Comparison of ENCODE assay signal across 8 cellular contexts in genomic region chr13:48231948-48232347, GRCh38. TPM values are rescaled to one million over a fixed set of nuclear protein-coding genes. Genes with fewer than 3 reads are reported as not detected.
DNase-seq lines count a peak whose midpoint lies in the region; ATAC-seq and TF ChIP-seq lines count a peak whose summit lies in the region.

No MANE protein-coding gene starts in this region.

- no peak for TF ChIP-seq POLR2A in testis (IDR thresholded peaks at IDR 0.05)

- peak overlapping the region; percentile 93 for H3K4me3 ChIP-seq in lower lobe of right lung
- peak overlapping the region; percentile 98 to 100 for H3K4me3 ChIP-seq in testis
- no peak overlapping the region for H3K4me3 ChIP-seq in A673 (ENCODE audit: low read depth, low read length, poor library complexity, severe bottlenecking)
- no peak overlapping the region for H3K4me3 ChIP-seq in SK-N-SH (ENCODE audit: low read depth in 2 of 2, low read length in 1 of 2)

- intact Hi-C loops in activated CD4-positive, alpha-beta T cell treated with anti-CD3 and anti-CD28 coated beads, Interleukin-2, amount 10 ng/mL, durations not matched to agents 24 days and 14 days (cut with micrococcal nuclease), result loop anchor here (5.0 to 10.0 kb wide), 2 partner anchors 195 to 273 kb away; partner anchors contain the start of gene NUDT15
- intact Hi-C loops in lower lobe of right lung (cut with DNase I) (no loop called here), testis (cut with DNase I; ENCODE audit: low total_unique reads) (no loop called here), A673 (cut with micrococcal nuclease; ENCODE audit: unreplicated experiment) (loop anchor here (10.0 kb wide), 1 partner anchor 343 kb away; no protein-coding TSS in a partner anchor)

- ATAC-seq in activated naive CD8-positive, alpha-beta T cell treated with anti-CD3 and anti-CD28 coated beads, Interleukin-2, amount 50 U/mL, for 24 hours, result no peak
- ATAC-seq in lower lobe of right lung, result no peak
- no peak for ATAC-seq in GM18858 (IDR thresholded peaks at IDR 0.05; ENCODE audit: unreplicated experiment)

- H3K27me3 Mint-ChIP-seq in activated CD4-positive, alpha-beta T cell treated with anti-CD3 and anti-CD28 coated beads, Interleukin-2, amount 10 ng/mL, durations not matched to agents 24 days and 14 days, result peaks cover 35% of the 10 kb centered on the region
- no peaks in the 10 kb centered on the region for H3K27me3 Mint-ChIP-seq in activated naive CD8-positive, alpha-beta T cell treated with anti-CD3 and anti-CD28 coated beads, Interleukin-2, amount 50 U/mL, for 24 hours

- no peak overlapping the region for H3K9ac ChIP-seq in SK-N-SH

- TF ChIP-seq EP300 in SK-N-SH (IDR thresholded peaks at IDR 0.05; ENCODE audit: borderline replicate concordance in 1 of 2, low read depth in 1 of 2, low read length in 1 of 2), result no peak

- H2AFZ ChIP-seq in SK-N-SH (ENCODE audit: low read depth), result no peak overlapping the region

- H3F3A ChIP-seq in SK-N-SH (replicated peaks; ENCODE audit: insufficient read depth), result peaks cover 17% of the 10 kb centered on the region

- POLR2A ChIA-PET in A673 (lab: Charles Lee; ENCODE audit: low non-redundant PET) (no interaction called here), SK-N-SH (lab: Yijun Ruan, JAX) (no interaction called here)

- H3K27ac Mint-ChIP-seq in activated CD4-positive, alpha-beta T cell treated with anti-CD3 and anti-CD28 coated beads, Interleukin-2, amount 10 ng/mL, durations not matched to agents 24 days and 14 days, result no peak overlapping the region
- peak overlapping the region; percentile 92 for H3K27ac Mint-ChIP-seq in activated naive CD8-positive, alpha-beta T cell treated with anti-CD3 and anti-CD28 coated beads, Interleukin-2, amount 50 U/mL, for 24 hours

- H3K27ac ChIP-seq in lower lobe of right lung (peak overlapping the region; percentile 100), testis (peak overlapping the region; percentile 100), A673 (ENCODE audit: low read depth, low read length, poor library complexity, severe bottlenecking) (no peak overlapping the region), SK-N-SH (ENCODE audit: low read depth in 2 of 2, low read length in 1 of 2) (no peak overlapping the region)

- TF ChIP-seq RAD21 in SK-N-SH (IDR thresholded peaks at IDR 0.05; ENCODE audit: low read length), result no peak

- H3K4me1 ChIP-seq in lower lobe of right lung (peaks cover 26% of the 10 kb centered on the region), testis (peaks cover 23% of the 10 kb centered on the region), A673 (ENCODE audit: insufficient read depth, low read length, poor library complexity, severe bottlenecking) (peaks cover 18% of the 10 kb centered on the region), SK-N-SH (ENCODE audit: control insufficient read depth in 1 of 2, insufficient read depth in 2 of 2, low read depth in 1 of 2, low read length in 1 of 2) (peaks cover 4 to 16% of the 10 kb centered on the region in 2 experiments; a peak in 3 of 4 replicates)

- H3K79me2 ChIP-seq in SK-N-SH (ENCODE audit: insufficient read depth), result peaks cover 39% of the 10 kb centered on the region

- TF ChIP-seq CTCF in lower lobe of right lung (IDR thresholded peaks at IDR 0.05) (no peak), testis (IDR thresholded peaks at IDR 0.05) (no peak), A673 (conservative IDR thresholded peaks at IDR 0.05; ENCODE audit: low read depth, low read length) (no peak), SK-N-SH (IDR thresholded peaks at IDR 0.05) (no peak)

- peaks cover 18% of the 10 kb centered on the region for H3K36me3 Mint-ChIP-seq in activated CD4-positive, alpha-beta T cell treated with anti-CD3 and anti-CD28 coated beads, Interleukin-2, amount 10 ng/mL, durations not matched to agents 24 days and 14 days (ENCODE audit: low read depth)
- H3K36me3 Mint-ChIP-seq in activated naive CD8-positive, alpha-beta T cell treated with anti-CD3 and anti-CD28 coated beads, Interleukin-2, amount 50 U/mL, for 24 hours (ENCODE audit: low read depth), result no peaks in the 10 kb centered on the region

- no peaks in the 10 kb centered on the region for H3K9me3 Mint-ChIP-seq in activated CD4-positive, alpha-beta T cell treated with anti-CD3 and anti-CD28 coated beads, Interleukin-2, amount 10 ng/mL, durations not matched to agents 24 days and 14 days
- H3K9me3 Mint-ChIP-seq in activated naive CD8-positive, alpha-beta T cell treated with anti-CD3 and anti-CD28 coated beads, Interleukin-2, amount 50 U/mL, for 24 hours, result no peaks in the 10 kb centered on the region

- peak overlapping the region; percentile 91 for H3K4me3 Mint-ChIP-seq in activated CD4-positive, alpha-beta T cell treated with anti-CD3 and anti-CD28 coated beads, Interleukin-2, amount 10 ng/mL, durations not matched to agents 24 days and 14 days
- H3K4me3 Mint-ChIP-seq in activated naive CD8-positive, alpha-beta T cell treated with anti-CD3 and anti-CD28 coated beads, Interleukin-2, amount 50 U/mL, for 24 hours, result peak overlapping the region; percentile 89

- H3K4me2 ChIP-seq in SK-N-SH, result no peak overlapping the region

- no peaks in the 10 kb centered on the region for H3K9me2 ChIP-seq in SK-N-SH

- H3K9me3 ChIP-seq in lower lobe of right lung (no peaks in the 10 kb centered on the region), testis (no peaks in the 10 kb centered on the region), A673 (ENCODE audit: low read depth, low read length, poor library complexity, severe bottlenecking) (no peaks in the 10 kb centered on the region), SK-N-SH (no peaks in the 10 kb centered on the region)

- H3K27me3 ChIP-seq in lower lobe of right lung (ENCODE audit: low read depth) (no peaks in the 10 kb centered on the region), testis (no peaks in the 10 kb centered on the region), A673 (replicated peaks; ENCODE audit: insufficient read depth, low read depth, low read length, poor library complexity) (no peaks in the 10 kb centered on the region), SK-N-SH (ENCODE audit: insufficient read depth) (no peaks in the 10 kb centered on the region)

- DNase-seq in activated CD4-positive, alpha-beta T cell treated with anti-CD3 and anti-CD28 coated beads, Interleukin-2, amount 10 ng/mL, durations not matched to agents 24 days and 14 days, result peak; percentile 52
- no peak for DNase-seq in activated CD4-positive, alpha-beta T cell treated with anti-CD3 and anti-CD28 coated beads for 4 hours
- DNase-seq in activated naive CD8-positive, alpha-beta T cell treated with anti-CD3 and anti-CD28 coated beads, Interleukin-2, amount 50 U/mL, for 24 hours, result no peak
- DNase-seq in lower lobe of right lung (no peak), testis (no peak), A673 (ENCODE audit: low spot score) (no peak), SK-N-SH (no peak)

- H3K4me1 Mint-ChIP-seq in activated CD4-positive, alpha-beta T cell treated with anti-CD3 and anti-CD28 coated beads, Interleukin-2, amount 10 ng/mL, durations not matched to agents 24 days and 14 days, result peaks cover 30% of the 10 kb centered on the region
- H3K4me1 Mint-ChIP-seq in activated naive CD8-positive, alpha-beta T cell treated with anti-CD3 and anti-CD28 coated beads, Interleukin-2, amount 50 U/mL, for 24 hours, result peaks cover 63% of the 10 kb centered on the region

- no peaks in the 10 kb centered on the region for H3K36me3 ChIP-seq in lower lobe of right lung
- no peaks in the 10 kb centered on the region for H3K36me3 ChIP-seq in testis (ENCODE audit: low read depth, missing control alignments)
- no peaks in the 10 kb centered on the region for H3K36me3 ChIP-seq in A673 (ENCODE audit: insufficient read depth, low read length, poor library complexity, severe bottlenecking)
- no peaks in the 10 kb centered on the region for H3K36me3 ChIP-seq in SK-N-SH (replicated peaks in 1 of 2; ENCODE audit: control insufficient read depth in 1 of 2, insufficient read depth in 2 of 2, low read length in 1 of 2)

- BruUV-seq in A673 (replicated peaks; lab: Mats Ljungman, UMichigan), result no TSS peak

- CTCF ChIA-PET in A673 (lab: Charles Lee), result no interaction called here
- CTCF ChIA-PET in SK-N-SH (lab: Yijun Ruan, JAX), result interaction anchor here (1.1 kb wide), 1 partner anchor 137 kb away, joined by 3 read pairs; the partner anchor contains the start of gene MED4

- peaks cover 13% of the 10 kb centered on the region; the same call in 1 of the 2 replicates for H4K20me1 ChIP-seq in SK-N-SH (ENCODE audit: insufficient read depth)

TF ChIP-seq in SK-N-SH, 30 proteins besides CTCF, POLR2A, EP300 and RAD21 (continues in another document):
- no peak for TF ChIP-seq USF2 (IDR thresholded peaks at IDR 0.05; ENCODE audit: borderline replicate concordance, low read depth, low read length)
- no peak for TF ChIP-seq ZBTB33 (IDR thresholded peaks at IDR 0.05; ENCODE audit: borderline replicate concordance, low read depth)
- TF ChIP-seq GATA2 (CRISPR knock-in tag; IDR thresholded peaks at IDR 0.05), result no peak
- no peak for TF ChIP-seq NFIC (IDR thresholded peaks at IDR 0.05; ENCODE audit: borderline replicate concordance)

RNA-seq across cellular contexts. Expression of gene ITM2B, which starts 1.1 kb away (rescaled TPM):
- total RNA-seq in activated CD4-positive, alpha-beta T cell treated with anti-CD3 and anti-CD28 coated beads, Interleukin-2, amount 10 ng/mL, durations not matched to agents 24 days and 14 days, result 51.7 and 53.1 TPM in 2 replicates
- total RNA-seq in lower lobe of right lung (834 TPM), testis (100 to 1,000 TPM; 330 to 351 TPM), A673 (2021) (168 and 190 TPM in 2 replicates)
- polyA plus RNA-seq in testis (ENCODE audit: insufficient read depth, low read depth, low replicate concordance) (588 TPM), SK-N-SH (2012; rRNA removed) (184 and 186 TPM in 2 replicates)
- 266 and 330 TPM in 2 replicates for polyA plus RNA-seq in SK-N-SH (2012; cell fraction: cytosol; rRNA removed)
- polyA plus RNA-seq in SK-N-SH (2012; cell fraction: nucleus; rRNA removed), result 81.7 and 136 TPM in 2 replicates

Comparison
In these comparisons a context has a peak if more than half of its experiments do, and no peak if none do; other contexts are left out.
1. H3K27ac ChIP-seq: peak in lower lobe of right lung (single experiment) and testis (2 of 2); none in A673 (single experiment) and SK-N-SH (0 of 2).
2. H3K4me3 ChIP-seq: peak in lower lobe of right lung (single experiment) and testis (2 of 2); none in A673 (single experiment) and SK-N-SH (0 of 2).
3. intact Hi-C loops: an anchor here in activated CD4-positive, alpha-beta T cell treated with anti-CD3 and anti-CD28 coated beads, Interleukin-2, amount 10 ng/mL, durations not matched to agents 24 days and 14 days (5.0 to 10.0 kb wide) and A673 (10.0 kb wide); none called in lower lobe of right lung and testis.